Comparison of ENCODE assay signal across 1 cellular context in genomic region chr19:48469056-48469881, GRCh38.
TF ChIP-seq lines count a peak whose summit lies in the region.

TSS of gene CYTH2 (plus strand) at chr19:48469369. CDS start at chr19:48469508, 139 bp downstream.

TF ChIP-seq in SK-N-SH, 30 proteins besides CTCF, POLR2A, EP300 and RAD21 (continued from another document):
- TF ChIP-seq USF2 (IDR thresholded peaks at IDR 0.05; ENCODE audit: borderline replicate concordance, low read depth, low read length), result no peak
